Comparison of ENCODE assay signal across 11 cellular contexts in the genomic region with DNA sequence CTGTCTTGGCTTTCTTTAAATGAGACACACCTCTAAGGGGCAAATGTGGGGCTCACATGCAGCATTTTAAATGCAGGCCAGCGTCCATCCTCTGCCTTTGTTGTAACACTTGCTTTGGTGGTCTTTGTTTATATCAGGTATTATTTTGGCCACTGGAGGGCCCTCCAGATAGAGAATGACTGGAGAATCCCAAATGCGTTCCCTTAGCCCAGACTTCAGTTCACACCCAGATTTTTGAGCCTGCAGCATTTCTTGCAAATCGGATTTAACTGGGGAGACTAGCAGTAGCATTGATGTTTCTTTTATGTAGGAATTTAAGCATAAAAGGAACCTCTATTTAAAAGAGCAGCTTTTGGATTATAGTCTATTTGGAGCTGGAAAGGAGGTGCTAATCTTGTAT.
A peak's percentile ranks its signal among the peaks of the same experiment; 100 is the strongest.
DNase-seq lines count a peak whose midpoint lies in the region; ATAC-seq and TF ChIP-seq lines count a peak whose summit lies in the region.
"Had no signal": no experiment of that assay in that cellular context is flagged by ENCODE, and none has a peak within 500 bp of the region (broad histone marks: within the 10 kb centered on the region; RNA-seq: fewer than 3 reads in every experiment).

No MANE protein-coding gene starts in this region.

- no peak overlapping the region for H3K4me3 ChIP-seq in AG10803 (ENCODE audit: low read length)
- H3K4me3 ChIP-seq in HCT116 (replicated peaks in 1 of 2; ENCODE audit: low read depth in 1 of 2, low read length in 2 of 2) = no peak overlapping the region

- DNase-seq in AG10803 (ENCODE audit: low read depth) (peak; percentile 38), HCT116 (ENCODE audit: low read depth, low spot score) (no peak), astrocyte of the hippocampus (ENCODE audit: low read depth, low spot score) (peak; percentile 51), medulla oblongata (ENCODE audit: extremely low spot score) (peak; percentile 51), HPDE6-E6E7 (ENCODE audit: extremely low spot score) (no peak), NCI-H526 treated with DMSO at 0.1 percent for 48 hours (lab: John Stamatoyannopoulos, UW) (no peak), T-helper 2 cell (no peak)
- DNase-seq: activated CD8-positive, alpha-beta memory T cell treated with anti-CD3 and anti-CD28 coated beads, Interleukin-2, amount 10 ng/mL, durations not matched to agents 7 days and 5 days; left colon; stimulated activated CD4-positive, alpha-beta T cell treated with anti-CD3 and anti-CD28 coated beads, Interleukin-15, amount 100 ng/mL, for 24 hours had no signal

- no TSS peak for BruUV-seq in HCT116 (replicated peaks; lab: Mats Ljungman, UMichigan)

- TF ChIP-seq CTCF in AG10803 (conservative IDR thresholded peaks at IDR 0.05; ENCODE audit: low read length) (peak; percentile 49), HCT116 (IDR thresholded peaks at IDR 0.05 in 2 of 3, conservative IDR thresholded peaks at IDR 0.05 in 1 of 3; ENCODE audit: borderline replicate concordance in 1 of 3, insufficient read depth in 1 of 3, low read depth in 2 of 3, low read length in 2 of 3) (peak; percentile 43 to 67 (median 49); a peak in 4 of 6 replicates)

- POLR2A ChIA-PET in HCT116 (lab: Charles Lee) = no interaction called here

- no peaks in the 10 kb centered on the region for H3K27me3 ChIP-seq in HCT116 (ENCODE audit: insufficient read depth, low read length)

- TF ChIP-seq RAD21 in HCT116 (IDR thresholded peaks at IDR 0.05; ENCODE audit: low read depth) = peak; percentile 69

- TF ChIP-seq POLR2A in HCT116 (IDR thresholded peaks at IDR 0.05; ENCODE audit: borderline replicate concordance, extremely low read depth, insufficient read depth, insufficient read length) = no peak

- intact Hi-C loops in HCT116 (cut with micrococcal nuclease) = loop anchor here (10.0 kb wide), 1 partner anchor 932 kb away; no protein-coding TSS in a partner anchor

- H4K20me1 ChIP-seq in HCT116 (ENCODE audit: insufficient read depth) = no peaks in the 10 kb centered on the region

- ATAC-seq in HCT116 (no peak), HG03039 (IDR thresholded peaks at IDR 0.05; ENCODE audit: unreplicated experiment) (no peak)
- ATAC-seq: activated CD8-positive, alpha-beta memory T cell treated with anti-CD3 and anti-CD28 coated beads, Interleukin-2, amount 10 ng/mL, durations not matched to agents 7 days and 5 days; left colon had no signal

- H3K9me3 ChIP-seq in HCT116 (ENCODE audit: control insufficient read depth in 1 of 2, insufficient read depth in 1 of 2, low read depth in 1 of 2, low read length in 2 of 2) = no peaks in the 10 kb centered on the region

- RAD21 ChIA-PET in HCT116 (lab: Charles Lee; ENCODE audit: low non-redundant PET in 1 of 2, low total read pairs in 2 of 2, uncharacterized antibody in 2 of 2, unreplicated experiment in 2 of 2) = no interaction called here

- no peak overlapping the region for H3K9ac ChIP-seq in HCT116 (ENCODE audit: low read length)

- H3K27ac ChIP-seq in HCT116 (ENCODE audit: low read depth, low read length) = no peak overlapping the region

- no peaks in the 10 kb centered on the region for H3K36me3 ChIP-seq in HCT116 (ENCODE audit: control insufficient read depth in 1 of 2, insufficient read depth in 2 of 2, low read length in 2 of 2)

- no peaks in the 10 kb centered on the region for H3K79me2 ChIP-seq in HCT116 (ENCODE audit: insufficient read depth, low read length)

- H3K4me1 ChIP-seq in HCT116 (ENCODE audit: control insufficient read depth in 1 of 2, insufficient read depth in 2 of 2, low read length in 2 of 2) = peaks cover 19 to 27% of the 10 kb centered on the region in 2 experiments

- no peaks in the 10 kb centered on the region for H3K9me2 ChIP-seq in HCT116 (ENCODE audit: insufficient read depth)

- no peak overlapping the region for H2AFZ ChIP-seq in HCT116 (ENCODE audit: low read depth, low read length, poor library complexity, severe bottlenecking)

- H3K4me2 ChIP-seq in HCT116 (ENCODE audit: low read length) = no peak overlapping the region

- CTCF ChIA-PET in HCT116 (lab: Charles Lee) = interaction anchor here (5.5 kb wide), 1 partner anchor 852 kb away, joined by 54 read pairs; no protein-coding TSS in a partner anchor

TF ChIP-seq in HCT116, 20 proteins besides CTCF, POLR2A, EP300 and RAD21:
- TF ChIP-seq ZNF274 (IDR thresholded peaks at IDR 0.05; ENCODE audit: low read depth, low read length) (no peak), TCF7L2 (IDR thresholded peaks at IDR 0.05; ENCODE audit: borderline replicate concordance, extremely low read depth, insufficient read depth, insufficient read length) (no peak), ELF1 (IDR thresholded peaks at IDR 0.05; ENCODE audit: borderline replicate concordance, low read depth) (no peak), REST (IDR thresholded peaks at IDR 0.05; ENCODE audit: low read depth) (no peak)
TF ChIP-seq in HCT116: peak in this region for 0.

Comparison
In these comparisons a context has a peak if more than half of its experiments do, and no peak if none do; other contexts are left out.
1. DNase-seq: peak in AG10803 (single experiment), astrocyte of the hippocampus (single experiment) and medulla oblongata (single experiment); none in HCT116 (single experiment), HPDE6-E6E7 (single experiment), NCI-H526 treated with DMSO at 0.1 percent for 48 hours (single experiment) and T-helper 2 cell (0 of 5).